ENCODE assay signal across 8 cellular contexts in genomic region chr6:170294813-170295518, GRCh38. TPM values are rescaled to one million over a fixed set of nuclear protein-coding genes. Genes with fewer than 3 reads are reported as not detected.
A peak's percentile ranks its signal among the peaks of the same experiment; 100 is the strongest.
DNase-seq lines count a peak whose midpoint lies in the region; ATAC-seq and TF ChIP-seq lines count a peak whose summit lies in the region.

No MANE protein-coding gene starts in this region.

- peak overlapping the region; percentile 32 for H3K4me3 ChIP-seq in NT2/D1 (ENCODE audit: insufficient read length, low read depth)
- peak overlapping the region in 2 of 4 experiments; percentile 12 to 53 for H3K4me3 ChIP-seq in fibroblast of lung (replicated peaks in 1 of 4; ENCODE audit: control extremely low read depth in 1 of 4, insufficient read depth in 1 of 4, low read depth in 3 of 4, low read length in 4 of 4)
- peak overlapping the region; percentile 47 for H3K4me3 ChIP-seq in skeletal muscle cell (ENCODE audit: low read depth, low read length)

- DNase-seq in DMS53 (lab: John Stamatoyannopoulos, UW) (peak; percentile 64), DMS53 treated with DMSO at 0.1 percent for 48 hours (lab: John Stamatoyannopoulos, UW; ENCODE audit: unreplicated experiment) (no peak), NT2/D1 (ENCODE audit: low read depth, low spot score) (no peak), fibroblast of lung (ENCODE audit: low read depth in 2 of 2) (no peak), skeletal muscle cell (ENCODE audit: low read depth) (no peak), GM19238 (ENCODE audit: insufficient read length, low spot score) (no peak), pons (ENCODE audit: low spot score) (no peak)

- H3K27me3 ChIP-seq in NT2/D1 (ENCODE audit: insufficient read depth, insufficient read length) (peaks cover 84% of the 10 kb centered on the region), fibroblast of lung (ENCODE audit: control insufficient read depth, insufficient read depth, low read length) (peaks cover 70% of the 10 kb centered on the region)

- H3K9ac ChIP-seq in NT2/D1 (ENCODE audit: insufficient read length, low read depth) = peak overlapping the region; percentile 64
- H3K9ac ChIP-seq in fibroblast of lung (ENCODE audit: insufficient read depth, low read length) = no peak overlapping the region

- no peaks in the 10 kb centered on the region for H3K79me2 ChIP-seq in fibroblast of lung (ENCODE audit: control insufficient read depth, insufficient read depth, low read length)

- no peaks in the 10 kb centered on the region for H3K9me3 ChIP-seq in NT2/D1 (ENCODE audit: insufficient read depth, low read length)
- H3K9me3 ChIP-seq in fibroblast of lung (ENCODE audit: control insufficient read depth, insufficient read depth, low read depth, low read length) = no peaks in the 10 kb centered on the region

- H3K36me3 ChIP-seq in NT2/D1 (ENCODE audit: insufficient read depth, insufficient read length, low read length) (no peaks in the 10 kb centered on the region), fibroblast of lung (ENCODE audit: control insufficient read depth, insufficient read depth, low read length) (no peaks in the 10 kb centered on the region)

- no peak for TF ChIP-seq CTCF in fibroblast of lung (conservative IDR thresholded peaks at IDR 0.05 in 1 of 2, IDR thresholded peaks at IDR 0.05 in 1 of 2; ENCODE audit: low read depth in 1 of 2, low read length in 2 of 2)

- H3K4me1 ChIP-seq in NT2/D1 (ENCODE audit: insufficient read depth, insufficient read length) = peaks cover 9% of the 10 kb centered on the region
- peaks cover 2% of the 10 kb centered on the region for H3K4me1 ChIP-seq in fibroblast of lung (ENCODE audit: control insufficient read depth, extremely low read depth, insufficient read depth, low read length)

- no peaks in the 10 kb centered on the region for H4K20me1 ChIP-seq in fibroblast of lung (ENCODE audit: control insufficient read depth, extremely low read depth, insufficient read depth, low read length)

- no peak overlapping the region for H2AFZ ChIP-seq in fibroblast of lung (ENCODE audit: low read length)

- no peak for ATAC-seq in HG03520 (IDR thresholded peaks at IDR 0.05; ENCODE audit: unreplicated experiment)

- H3K4me2 ChIP-seq in fibroblast of lung (ENCODE audit: extremely low read depth, insufficient read depth, low read length) = peak overlapping the region; percentile 90

- H3K27ac ChIP-seq in fibroblast of lung (ENCODE audit: insufficient read depth, low read length) = no peak overlapping the region

RNA-seq across cellular contexts. Expression of gene DLL1, which starts 4.1 kb away (rescaled TPM):
- 5.6 and 12.4 TPM in 2 replicates for total RNA-seq in fibroblast of lung
- 0.38 and 0.69 TPM in 2 replicates for polyA plus RNA-seq in fibroblast of lung
- polyA plus RNA-seq in fibroblast of lung (2012) = 0.65 and 1.4 TPM in 2 replicates
- 0.74 and 2.9 TPM in 2 replicates for polyA minus RNA-seq in fibroblast of lung (ENCODE audit: low replicate concordance)

RNA-seq across cellular contexts. Expression of gene FAM120B, which starts 11.6 kb away (rescaled TPM):
- 15.2 and 19.3 TPM in 2 replicates for total RNA-seq in fibroblast of lung
- polyA plus RNA-seq in fibroblast of lung = 14.4 and 14.8 TPM in 2 replicates
- 17.5 and 18.3 TPM in 2 replicates for polyA plus RNA-seq in fibroblast of lung (2012)
- 53.1 and 54.6 TPM in 2 replicates for polyA minus RNA-seq in fibroblast of lung (ENCODE audit: low replicate concordance)
